In genomic region chr5:142356318-142356715, GRCh38 we compare ENCODE assay signal across 8 cellular contexts. TPM values are rescaled to one million over a fixed set of nuclear protein-coding genes. Genes with fewer than 3 reads are reported as not detected.
A peak's percentile ranks its signal among the peaks of the same experiment; 100 is the strongest.
DNase-seq lines count a peak whose midpoint lies in the region; ATAC-seq and TF ChIP-seq lines count a peak whose summit lies in the region.

No MANE protein-coding gene starts in this region.

- intact Hi-C loops in psoas muscle (cut with DNase I), result no loop called here
- intact Hi-C loops in left colon (cut with DNase I, micrococcal nuclease), result no loop called here

- TF ChIP-seq RAD21 in SK-N-SH (IDR thresholded peaks at IDR 0.05; ENCODE audit: low read length), result no peak; the same call in 1 of the 2 replicates

- H3K36me3 ChIP-seq in ES-I3 (ENCODE audit: insufficient read depth, low read length) (peaks cover 2% of the 10 kb centered on the region; the same call in 1 of the 2 replicates), SK-N-SH (replicated peaks in 1 of 2; ENCODE audit: control insufficient read depth in 1 of 2, insufficient read depth in 2 of 2, low read length in 1 of 2) (no peaks in the 10 kb centered on the region), psoas muscle (ENCODE audit: insufficient read depth in 1 of 2, low read depth in 1 of 2) (no peaks in the 10 kb centered on the region)

- POLR2A ChIA-PET in SK-N-SH (lab: Yijun Ruan, JAX), result interaction anchor here (0.6 to 3.0 kb wide), 9 partner anchors 31 to 204 kb away, joined by 3 to 23 read pairs (median 4); partner anchors contain the start of gene SPRY4

- H3K9ac ChIP-seq in ES-I3 (ENCODE audit: low read depth, low read length) (peak overlapping the region; percentile 55), SK-N-SH (peak overlapping the region; percentile 96)

- peaks cover 30% of the 10 kb centered on the region for H3K79me2 ChIP-seq in SK-N-SH (ENCODE audit: insufficient read depth)

- CTCF ChIA-PET in SK-N-SH (lab: Yijun Ruan, JAX), result interaction anchor here (0.8 to 5.4 kb wide), 5 partner anchors 12 to 343 kb away, joined by 3 to 58 read pairs (median 8); no protein-coding TSS in a partner anchor

- peak overlapping the region; percentile 96 for H3K4me2 ChIP-seq in SK-N-SH

- H3K4me1 ChIP-seq in ES-I3 (ENCODE audit: insufficient read depth, low read length) (peaks cover 48% of the 10 kb centered on the region), SK-N-SH (ENCODE audit: control insufficient read depth in 1 of 2, insufficient read depth in 2 of 2, low read depth in 1 of 2, low read length in 1 of 2) (peaks cover 29 to 30% of the 10 kb centered on the region in 2 experiments), psoas muscle (peaks cover 10% of the 10 kb centered on the region)

- H2AFZ ChIP-seq in SK-N-SH (ENCODE audit: low read depth), result peak overlapping the region; percentile 82

- ATAC-seq in psoas muscle, result peak in 1 of 4 donors; percentile 8
- ATAC-seq in left colon, result no peak
- ATAC-seq in HG02840 (IDR thresholded peaks at IDR 0.05; ENCODE audit: low FRiP score, unreplicated experiment), result no peak

- DNase-seq in SK-N-SH (no peak), fibroblast of mammary gland (ENCODE audit: low read depth) (peak; percentile 96), psoas muscle (no peak), NCI-H2227 treated with DMSO at 0.1 percent for 48 hours (lab: John Stamatoyannopoulos, UW) (no peak), left colon (no peak), NCI-H82 (lab: John Stamatoyannopoulos, UW) (no peak)

- H3K27me3 ChIP-seq in SK-N-SH (ENCODE audit: insufficient read depth) (no peaks in the 10 kb centered on the region), psoas muscle (ENCODE audit: insufficient read depth in 3 of 3, low read length in 2 of 3) (peaks cover 0 to 37% (median 8%) of the 10 kb centered on the region in 3 donors)

- WGBS in SK-N-SH (ENCODE audit: low lambda C conversion rate), result 11% methylated on average over 14 of the region's 14 CpGs
- 8 to 10% (median 9%) methylated on average over 14 of the region's 14 CpGs for WGBS in psoas muscle, 3 donors

- H3F3A ChIP-seq in SK-N-SH (replicated peaks; ENCODE audit: insufficient read depth), result peaks cover 20% of the 10 kb centered on the region

- H3K9me2 ChIP-seq in SK-N-SH, result no peaks in the 10 kb centered on the region

- TF ChIP-seq EP300 in SK-N-SH (IDR thresholded peaks at IDR 0.05; ENCODE audit: borderline replicate concordance in 1 of 2, low read depth in 1 of 2, low read length in 1 of 2), result no peak

- H3K9me3 ChIP-seq in ES-I3 (ENCODE audit: control insufficient read depth, insufficient read depth, low read length), result no peaks in the 10 kb centered on the region
- no peaks in the 10 kb centered on the region for H3K9me3 ChIP-seq in SK-N-SH
- H3K9me3 ChIP-seq in psoas muscle, result no peaks in the 10 kb centered on the region

- H3K4me3 ChIP-seq in SK-N-SH (ENCODE audit: low read depth in 2 of 2, low read length in 1 of 2), result peak overlapping the region; percentile 58 to 59
- H3K4me3 ChIP-seq in fibroblast of mammary gland (ENCODE audit: control insufficient read depth, low read depth, low read length), result peak overlapping the region; percentile 40
- H3K4me3 ChIP-seq in psoas muscle, result peak overlapping the region; percentile 68

- H3K27ac ChIP-seq in SK-N-SH (ENCODE audit: low read depth in 2 of 2, low read length in 1 of 2), result peak overlapping the region; percentile 98 to 99
- H3K27ac ChIP-seq in psoas muscle, result peak overlapping the region; percentile 86

- TF ChIP-seq CTCF in SK-N-SH (IDR thresholded peaks at IDR 0.05) (no peak), fibroblast of mammary gland (conservative IDR thresholded peaks at IDR 0.05; ENCODE audit: control insufficient read depth, insufficient read depth, low read depth, low read length) (no peak), psoas muscle (IDR thresholded peaks at IDR 0.05) (no peak)

- no peaks in the 10 kb centered on the region for H4K20me1 ChIP-seq in SK-N-SH (ENCODE audit: insufficient read depth)

TF ChIP-seq in SK-N-SH, 30 proteins besides CTCF, POLR2A, EP300 and RAD21:
- 0 out of 2 replicates have a peak, but pooled peaks have one; percentile 13 for TF ChIP-seq SIN3A (IDR thresholded peaks at IDR 0.05; ENCODE audit: borderline replicate concordance, low read depth, low read length)
- no peak for TF ChIP-seq TAF1 (IDR thresholded peaks at IDR 0.05; ENCODE audit: borderline replicate concordance, low read depth, low read length)
- TF ChIP-seq RCOR1 (IDR thresholded peaks at IDR 0.05; ENCODE audit: low read length), result no peak
- no peak for TF ChIP-seq IRF3 (IDR thresholded peaks at IDR 0.05; ENCODE audit: low read depth, low read length)
- peak; percentile 49 for TF ChIP-seq CHD2 (IDR thresholded peaks at IDR 0.05; ENCODE audit: low read length, partially characterized antibody)
- no peak for TF ChIP-seq JUND (IDR thresholded peaks at IDR 0.05)
- peak; percentile 19; the same call in 1 of the 2 replicates for TF ChIP-seq POLR2AphosphoS5 (IDR thresholded peaks at IDR 0.05; ENCODE audit: low read depth, low read length)
- TF ChIP-seq TCF12 (IDR thresholded peaks at IDR 0.05), result peak; percentile 69
- TF ChIP-seq FOXM1 (IDR thresholded peaks at IDR 0.05; ENCODE audit: low read depth), result no peak
- no peak for TF ChIP-seq YY1 (IDR thresholded peaks at IDR 0.05; ENCODE audit: low read depth)
- no peak for TF ChIP-seq PBX3 (IDR thresholded peaks at IDR 0.05)
- TF ChIP-seq GATA2 (CRISPR knock-in tag; IDR thresholded peaks at IDR 0.05), result no peak
- TF ChIP-seq FOSL2 (IDR thresholded peaks at IDR 0.05; ENCODE audit: borderline replicate concordance, low read depth), result no peak
- TF ChIP-seq MXI1 (IDR thresholded peaks at IDR 0.05; ENCODE audit: low read depth, low read length), result no peak
- TF ChIP-seq RFX5 (IDR thresholded peaks at IDR 0.05; ENCODE audit: low read length), result no peak
- TF ChIP-seq FOXJ3 (CRISPR knock-in tag; IDR thresholded peaks at IDR 0.05), result no peak
- no peak for TF ChIP-seq USF1 (IDR thresholded peaks at IDR 0.05; ENCODE audit: borderline replicate concordance, low read depth)

RNA-seq across cellular contexts. Expression of gene SPRY4, which starts 31.5 kb away (rescaled TPM):
- polyA plus RNA-seq in SK-N-SH (2012; rRNA removed) (12.2 and 18.0 TPM in 2 replicates), psoas muscle (1 to 10 TPM; 1.0 to 8.0 (median 2.4) TPM)
- 6.7 and 9.0 TPM in 2 replicates for polyA plus RNA-seq in SK-N-SH (2012; cell fraction: cytosol; rRNA removed)
- polyA plus RNA-seq in SK-N-SH (2012; cell fraction: nucleus; rRNA removed), result 49.5 and 71.0 TPM in 2 replicates
- total RNA-seq in psoas muscle (1 to 10 TPM; 5.3 to 6.3 (median 5.9) TPM), left colon (1 to 10 TPM; 9.5 to 9.7 TPM)
